ENCODE assay signal across 11 cellular contexts in the genomic region with DNA sequence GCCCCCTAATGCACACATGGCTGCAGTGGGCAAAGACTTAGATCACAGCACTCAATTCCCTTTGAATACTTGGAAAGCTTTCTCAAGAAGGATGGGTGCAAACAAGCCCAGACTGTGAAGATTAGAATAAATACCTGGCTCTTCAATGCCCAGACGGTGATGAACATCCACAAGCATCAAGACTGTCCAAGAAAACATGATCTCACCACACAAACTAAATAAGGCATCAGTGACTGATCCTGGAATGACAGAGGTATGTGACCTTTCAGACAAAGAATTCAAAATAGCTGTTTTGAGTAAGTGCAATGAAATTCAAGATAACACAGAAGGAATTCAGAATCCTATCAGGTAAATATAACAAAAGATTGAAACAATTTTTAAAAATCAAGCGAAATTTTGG. TPM values are rescaled to one million over a fixed set of nuclear protein-coding genes. Genes with fewer than 3 reads are reported as not detected.
DNase-seq lines count a peak whose midpoint lies in the region; ATAC-seq and TF ChIP-seq lines count a peak whose summit lies in the region.
"Had no signal": no experiment of that assay in that cellular context is flagged by ENCODE, and none has a peak within 500 bp of the region (broad histone marks: within the 10 kb centered on the region; RNA-seq: fewer than 3 reads in every experiment).

No MANE protein-coding gene starts in this region.

- no peak overlapping the region for H3K4me3 Mint-ChIP-seq in chondrocyte (ENCODE audit: unreplicated experiment)
- H3K4me3 Mint-ChIP-seq: B cell had no signal

- no peaks in the 10 kb centered on the region for H3K36me3 Mint-ChIP-seq in chondrocyte (ENCODE audit: low read depth)

- DNase-seq in AG20443 (ENCODE audit: low spot score) = peak; percentile 19
- peak; percentile 54 for DNase-seq in LHCN-M2 (ENCODE audit: low read depth)
- DNase-seq in chondrocyte (ENCODE audit: low spot score) = no peak
- peak; percentile 38 for DNase-seq in myocyte (ENCODE audit: low read depth)
- DNase-seq in activated naive CD4-positive, alpha-beta T cell treated with anti-CD3 and anti-CD28 coated beads, Interleukin-2, amount 50 U/mL, for 16 hours = no peak
- no peak for DNase-seq in GM19238 (ENCODE audit: insufficient read length, low spot score)
- no peak for DNase-seq in NOMO-1 treated with DMSO at 0.1 percent for 48 hours (lab: John Stamatoyannopoulos, UW; ENCODE audit: unreplicated experiment)
- DNase-seq: activated naive CD4-positive, alpha-beta T cell treated with Interleukin-2 at 50 U/mL for 16 hours; erythroblast had no signal

- H3K27me3 Mint-ChIP-seq in chondrocyte (ENCODE audit: low read depth) = no peaks in the 10 kb centered on the region

- no peak for TF ChIP-seq CTCF in chondrocyte (IDR thresholded peaks at IDR 0.05)

- no peak for ATAC-seq in HG03045 (IDR thresholded peaks at IDR 0.05; ENCODE audit: unreplicated experiment)

- H3K4me1 Mint-ChIP-seq in chondrocyte (ENCODE audit: low read depth) = peaks cover 39% of the 10 kb centered on the region
- H3K4me1 Mint-ChIP-seq: B cell had no signal

- H3K9me3 Mint-ChIP-seq in chondrocyte (ENCODE audit: low read depth) = no peaks in the 10 kb centered on the region

- peak overlapping the region; percentile 41 for H3K27ac Mint-ChIP-seq in chondrocyte (ENCODE audit: unreplicated experiment)
- H3K27ac Mint-ChIP-seq: B cell had no signal

RNA-seq across cellular contexts. Expression of a gene that starts 43.8 kb away (rescaled TPM):
- total RNA-seq in LHCN-M2 (2014; rRNA removed) = 18.1 and 23.9 TPM in 2 replicates
- 6.7 TPM for polyA plus RNA-seq in LHCN-M2 (2012)
- 36.0 to 43.0 TPM (median 39.6 TPM) in 3 replicates for total RNA-seq in chondrocyte
- 26.7 and 35.2 TPM in 2 replicates for total RNA-seq in myocyte
- 17.4 TPM for polyA plus RNA-seq in myocyte (2012)

Comparison
In these comparisons a context has a peak if more than half of its experiments do, and no peak if none do; other contexts are left out.
1. DNase-seq: peak in AG20443 (single experiment), LHCN-M2 (single experiment) and myocyte (single experiment); none in chondrocyte (single experiment), activated naive CD4-positive, alpha-beta T cell treated with anti-CD3 and anti-CD28 coated beads, Interleukin-2, amount 50 U/mL, for 16 hours (single experiment), GM19238 (single experiment) and NOMO-1 treated with DMSO at 0.1 percent for 48 hours (single experiment).